In genomic region chr9:70043689-70044449, GRCh38 we compare ENCODE assay signal across 9 cellular contexts. TPM values are rescaled to one million over a fixed set of nuclear protein-coding genes. Genes with fewer than 3 reads are reported as not detected.
A peak's percentile ranks its signal among the peaks of the same experiment; 100 is the strongest.
DNase-seq lines count a peak whose midpoint lies in the region; ATAC-seq and TF ChIP-seq lines count a peak whose summit lies in the region.
"Had no signal": no experiment of that assay in that cellular context is flagged by ENCODE, and none has a peak within 500 bp of the region (broad histone marks: within the 10 kb centered on the region; RNA-seq: fewer than 3 reads in every experiment).

Gene MAMDC2 (plus strand): TSS chr9:70043848. CDS start chr9:70044198, 350 bp downstream.

- peak within 1 kb of the TSS; percentile 2 to 43 for H3K9ac ChIP-seq in duodenal mucosa (ENCODE audit: low read depth in 1 of 2, low read length in 2 of 2)

- peaks cover 0 to 3% of the 10 kb centered on the region in 2 donors for H3K4me1 ChIP-seq in duodenal mucosa (ENCODE audit: control insufficient read depth in 1 of 2, insufficient read depth in 2 of 2, low read length in 2 of 2)
- peaks cover 26% of the 10 kb centered on the region for H3K4me1 ChIP-seq in lower lobe of right lung
- peaks cover 20% of the 10 kb centered on the region for H3K4me1 ChIP-seq in testis

- DNase-seq in activated T-cell treated with anti-CD3 and anti-CD28 coated beads, Interleukin-2, amount 50 U/mL, for 4 hours: no peak
- no peak for DNase-seq in activated T-cell treated with anti-CD3 and anti-CD28 coated beads, Interleukin-2, amount 50 U/mL, for 48 hours
- DNase-seq in lower lobe of right lung (peak; percentile 53), testis (peak; percentile 60), globus pallidus (ENCODE audit: low spot score) (no peak), epidermal melanocyte (ENCODE audit: insufficient read length, low spot score) (no peak)

- no peak for TF ChIP-seq CTCF in lower lobe of right lung (IDR thresholded peaks at IDR 0.05)
- TF ChIP-seq CTCF in testis (IDR thresholded peaks at IDR 0.05): no peak

- TF ChIP-seq POLR2A in testis (IDR thresholded peaks at IDR 0.05): no peak

- H3K4me3 Mint-ChIP-seq in activated T-cell treated with anti-CD3 and anti-CD28 coated beads, Interleukin-2, amount 50 U/mL, for 4 hours: peak within 1 kb of the TSS; percentile 54

- H3K9me3 ChIP-seq in duodenal mucosa (ENCODE audit: control insufficient read depth in 1 of 2, low read length in 2 of 2): no peaks in the 10 kb centered on the region
- H3K9me3 ChIP-seq in lower lobe of right lung: no peaks in the 10 kb centered on the region
- H3K9me3 ChIP-seq in testis: no peaks in the 10 kb centered on the region

- peaks cover 58% of the 10 kb centered on the region for H3K27me3 Mint-ChIP-seq in activated T-cell treated with anti-CD3 and anti-CD28 coated beads, Interleukin-2, amount 50 U/mL, for 4 hours (ENCODE audit: low read depth)

- H3K4me3 ChIP-seq in duodenal mucosa (ENCODE audit: low read depth in 1 of 2, low read length in 2 of 2) (peak within 1 kb of the TSS; percentile 57 to 72), lower lobe of right lung (peak within 1 kb of the TSS; percentile 59), testis (peak within 1 kb of the TSS; percentile 66 to 80)

- H3K9me3 Mint-ChIP-seq in activated T-cell treated with anti-CD3 and anti-CD28 coated beads, Interleukin-2, amount 50 U/mL, for 4 hours: no peaks in the 10 kb centered on the region

- peak within 1 kb of the TSS; percentile 25 for H3K27ac ChIP-seq in duodenal mucosa (ENCODE audit: low read depth, low read length)
- H3K27ac ChIP-seq in lower lobe of right lung: peak within 1 kb of the TSS; percentile 61
- peak within 1 kb of the TSS; percentile 84 to 87 for H3K27ac ChIP-seq in testis
- H3K27ac ChIP-seq: VCaP had no signal

- ATAC-seq in activated T-cell treated with anti-CD3 and anti-CD28 coated beads, Interleukin-2, amount 50 U/mL, for 4 hours: peak in 1 of 2 donors; percentile 24
- ATAC-seq in lower lobe of right lung: peak; percentile 83
- no peak for ATAC-seq in GM18502 (IDR thresholded peaks at IDR 0.05; ENCODE audit: poor library complexity, unreplicated experiment)

- peaks cover 8 to 17% of the 10 kb centered on the region in 2 donors for H3K27me3 ChIP-seq in duodenal mucosa (ENCODE audit: control insufficient read depth in 1 of 2, insufficient read depth in 2 of 2, low read length in 2 of 2)
- H3K27me3 ChIP-seq in lower lobe of right lung (ENCODE audit: low read depth): peaks cover 3% of the 10 kb centered on the region
- H3K27me3 ChIP-seq in testis: no peaks in the 10 kb centered on the region

- 0 to 1% methylated on average over 8 to 44 of the region's 52 CpGs for WGBS in testis, 2 donors

- intact Hi-C loops in lower lobe of right lung (cut with DNase I): no loop called here
- intact Hi-C loops in testis (cut with DNase I; ENCODE audit: low total_unique reads): no loop called here

- no peaks in the 10 kb centered on the region for H3K36me3 ChIP-seq in duodenal mucosa (ENCODE audit: control insufficient read depth in 1 of 2, insufficient read depth in 2 of 2, low read length in 2 of 2)
- H3K36me3 ChIP-seq in lower lobe of right lung: no peaks in the 10 kb centered on the region
- H3K36me3 ChIP-seq in testis (ENCODE audit: low read depth, missing control alignments): no peaks in the 10 kb centered on the region

- H3K4me1 Mint-ChIP-seq in activated T-cell treated with anti-CD3 and anti-CD28 coated beads, Interleukin-2, amount 50 U/mL, for 4 hours (ENCODE audit: low read depth): peaks cover 12% of the 10 kb centered on the region

- H3K36me3 Mint-ChIP-seq in activated T-cell treated with anti-CD3 and anti-CD28 coated beads, Interleukin-2, amount 50 U/mL, for 4 hours (ENCODE audit: insufficient read depth): no peaks in the 10 kb centered on the region

RNA-seq across cellular contexts. Expression of gene MAMDC2, which starts in this region (rescaled TPM):
- not detected for total RNA-seq in activated T-cell treated with anti-CD3 and anti-CD28 coated beads, Interleukin-2, amount 50 U/mL, for 4 hours
- total RNA-seq in lower lobe of right lung (35.1 TPM), testis (10 to 100 TPM; 13.7 to 28.3 TPM)
- polyA plus RNA-seq in testis (ENCODE audit: insufficient read depth, low read depth, low replicate concordance): 15.1 TPM

Comparison
In these comparisons a context has a peak if more than half of its experiments do, and no peak if none do; other contexts are left out.
1. RNA of gene MAMDC2 (total RNA-seq): 35.1 TPM in lower lobe of right lung (single experiment) and 13.7 to 28.3 TPM in testis; not detected in activated T-cell treated with anti-CD3 and anti-CD28 coated beads, Interleukin-2, amount 50 U/mL, for 4 hours; every median in the first group is over 10 times any median in the second.
2. DNase-seq: peak in lower lobe of right lung (single experiment) and testis (single experiment); none in activated T-cell treated with anti-CD3 and anti-CD28 coated beads, Interleukin-2, amount 50 U/mL, for 4 hours (single experiment), activated T-cell treated with anti-CD3 and anti-CD28 coated beads, Interleukin-2, amount 50 U/mL, for 48 hours (0 of 2), globus pallidus (single experiment) and epidermal melanocyte (single experiment).
3. H3K27ac ChIP-seq: peak in every context shown above with its lines; median percentile 86 in testis; 61 in lower lobe of right lung; 25 in duodenal mucosa.
4. Peak in every context shown above with its lines, with median percentiles within 50 percentile points of each other: H3K4me3 ChIP-seq.